ENCODE assay signal across 1 cellular context in the genomic region with DNA sequence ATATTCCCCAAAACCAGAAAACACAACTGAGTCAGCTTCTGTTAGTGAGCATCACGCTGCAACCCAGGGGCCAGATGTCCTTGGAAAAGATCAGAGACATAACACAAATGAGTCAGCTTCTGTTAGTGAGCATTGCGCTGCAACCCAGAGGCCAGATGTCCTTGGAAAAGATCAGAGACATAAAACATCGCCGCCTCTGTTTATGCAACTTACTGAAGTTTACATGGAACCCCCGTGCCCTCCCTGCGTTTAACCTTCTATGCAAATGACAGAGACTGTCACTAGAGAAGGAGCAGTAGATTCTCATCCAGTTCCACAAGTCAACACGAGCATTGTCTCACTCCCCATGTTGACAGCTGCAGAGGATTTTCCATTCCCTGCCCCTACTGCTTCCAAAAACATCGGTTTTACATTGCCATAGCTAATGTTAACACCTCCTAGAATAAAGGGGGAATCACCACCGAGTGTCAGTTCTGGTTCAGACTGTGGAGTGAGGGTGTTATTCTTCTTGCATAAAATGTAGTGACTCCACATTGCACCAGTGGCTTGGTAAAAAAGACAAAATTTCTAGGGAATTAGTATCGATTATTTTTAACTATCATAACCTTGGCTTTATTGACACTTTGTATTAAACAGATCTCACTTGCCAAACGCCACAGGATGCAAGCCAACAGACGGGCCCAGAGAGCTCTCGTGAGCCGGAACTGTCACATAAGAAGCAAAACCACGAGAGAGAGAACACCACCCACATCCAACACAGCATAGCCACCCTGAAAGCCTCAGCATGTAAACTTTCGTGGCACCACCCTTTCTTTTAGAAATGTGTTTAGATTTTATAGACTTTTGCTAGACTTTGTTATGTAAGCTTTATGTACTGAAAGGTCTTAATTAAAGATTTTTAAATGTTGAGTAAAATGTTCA.
A peak's percentile ranks its signal among the peaks of the same experiment; 100 is the strongest.
TF ChIP-seq lines count a peak whose summit lies in the region.

No MANE protein-coding gene starts in this region.

TF ChIP-seq in HepG2, 621 proteins besides CTCF, POLR2A, EP300 and RAD21 (continued from another document and continues in another):
- TF ChIP-seq, protein P1, sequence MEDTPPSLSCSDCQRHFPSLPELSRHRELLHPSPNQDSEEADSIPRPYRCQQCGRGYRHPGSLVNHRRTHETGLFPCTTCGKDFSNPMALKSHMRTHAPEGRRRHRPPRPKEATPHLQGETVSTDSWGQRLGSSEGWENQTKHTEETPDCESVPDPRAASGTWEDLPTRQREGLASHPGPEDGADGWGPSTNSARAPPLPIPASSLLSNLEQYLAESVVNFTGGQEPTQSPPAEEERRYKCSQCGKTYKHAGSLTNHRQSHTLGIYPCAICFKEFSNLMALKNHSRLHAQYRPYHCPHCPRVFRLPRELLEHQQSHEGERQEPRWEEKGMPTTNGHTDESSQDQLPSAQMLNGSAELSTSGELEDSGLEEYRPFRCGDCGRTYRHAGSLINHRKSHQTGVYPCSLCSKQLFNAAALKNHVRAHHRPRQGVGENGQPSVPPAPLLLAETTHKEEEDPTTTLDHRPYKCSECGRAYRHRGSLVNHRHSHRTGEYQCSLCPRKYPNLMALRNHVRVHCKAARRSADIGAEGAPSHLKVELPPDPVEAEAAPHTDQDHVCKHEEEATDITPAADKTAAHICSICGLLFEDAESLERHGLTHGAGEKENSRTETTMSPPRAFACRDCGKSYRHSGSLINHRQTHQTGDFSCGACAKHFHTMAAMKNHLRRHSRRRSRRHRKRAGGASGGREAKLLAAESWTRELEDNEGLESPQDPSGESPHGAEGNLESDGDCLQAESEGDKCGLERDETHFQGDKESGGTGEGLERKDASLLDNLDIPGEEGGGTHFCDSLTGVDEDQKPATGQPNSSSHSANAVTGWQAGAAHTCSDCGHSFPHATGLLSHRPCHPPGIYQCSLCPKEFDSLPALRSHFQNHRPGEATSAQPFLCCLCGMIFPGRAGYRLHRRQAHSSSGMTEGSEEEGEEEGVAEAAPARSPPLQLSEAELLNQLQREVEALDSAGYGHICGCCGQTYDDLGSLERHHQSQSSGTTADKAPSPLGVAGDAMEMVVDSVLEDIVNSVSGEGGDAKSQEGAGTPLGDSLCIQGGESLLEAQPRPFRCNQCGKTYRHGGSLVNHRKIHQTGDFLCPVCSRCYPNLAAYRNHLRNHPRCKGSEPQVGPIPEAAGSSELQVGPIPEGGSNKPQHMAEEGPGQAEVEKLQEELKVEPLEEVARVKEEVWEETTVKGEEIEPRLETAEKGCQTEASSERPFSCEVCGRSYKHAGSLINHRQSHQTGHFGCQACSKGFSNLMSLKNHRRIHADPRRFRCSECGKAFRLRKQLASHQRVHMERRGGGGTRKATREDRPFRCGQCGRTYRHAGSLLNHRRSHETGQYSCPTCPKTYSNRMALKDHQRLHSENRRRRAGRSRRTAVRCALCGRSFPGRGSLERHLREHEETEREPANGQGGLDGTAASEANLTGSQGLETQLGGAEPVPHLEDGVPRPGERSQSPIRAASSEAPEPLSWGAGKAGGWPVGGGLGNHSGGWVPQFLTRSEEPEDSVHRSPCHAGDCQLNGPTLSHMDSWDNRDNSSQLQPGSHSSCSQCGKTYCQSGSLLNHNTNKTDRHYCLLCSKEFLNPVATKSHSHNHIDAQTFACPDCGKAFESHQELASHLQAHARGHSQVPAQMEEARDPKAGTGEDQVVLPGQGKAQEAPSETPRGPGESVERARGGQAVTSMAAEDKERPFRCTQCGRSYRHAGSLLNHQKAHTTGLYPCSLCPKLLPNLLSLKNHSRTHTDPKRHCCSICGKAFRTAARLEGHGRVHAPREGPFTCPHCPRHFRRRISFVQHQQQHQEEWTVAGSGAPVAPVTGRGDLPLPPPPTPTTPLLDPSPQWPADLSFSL (CRISPR knock-in tag; IDR thresholded peaks at IDR 0.05) = peak; percentile 66
- no peak; the same call in 1 of the 2 replicates for TF ChIP-seq MIER2 (CRISPR knock-in tag; IDR thresholded peaks at IDR 0.05)
- no peak for TF ChIP-seq HES4 (CRISPR knock-in tag; IDR thresholded peaks at IDR 0.05; ENCODE audit: borderline replicate concordance)
- peak; percentile 94; the same call in 1 of the 2 replicates for TF ChIP-seq ZNF788 (CRISPR knock-in tag; IDR thresholded peaks at IDR 0.05; ENCODE audit: borderline replicate concordance)
- peak; percentile 91 for TF ChIP-seq SIX4 (CRISPR knock-in tag; IDR thresholded peaks at IDR 0.05)
- TF ChIP-seq, protein P2, sequence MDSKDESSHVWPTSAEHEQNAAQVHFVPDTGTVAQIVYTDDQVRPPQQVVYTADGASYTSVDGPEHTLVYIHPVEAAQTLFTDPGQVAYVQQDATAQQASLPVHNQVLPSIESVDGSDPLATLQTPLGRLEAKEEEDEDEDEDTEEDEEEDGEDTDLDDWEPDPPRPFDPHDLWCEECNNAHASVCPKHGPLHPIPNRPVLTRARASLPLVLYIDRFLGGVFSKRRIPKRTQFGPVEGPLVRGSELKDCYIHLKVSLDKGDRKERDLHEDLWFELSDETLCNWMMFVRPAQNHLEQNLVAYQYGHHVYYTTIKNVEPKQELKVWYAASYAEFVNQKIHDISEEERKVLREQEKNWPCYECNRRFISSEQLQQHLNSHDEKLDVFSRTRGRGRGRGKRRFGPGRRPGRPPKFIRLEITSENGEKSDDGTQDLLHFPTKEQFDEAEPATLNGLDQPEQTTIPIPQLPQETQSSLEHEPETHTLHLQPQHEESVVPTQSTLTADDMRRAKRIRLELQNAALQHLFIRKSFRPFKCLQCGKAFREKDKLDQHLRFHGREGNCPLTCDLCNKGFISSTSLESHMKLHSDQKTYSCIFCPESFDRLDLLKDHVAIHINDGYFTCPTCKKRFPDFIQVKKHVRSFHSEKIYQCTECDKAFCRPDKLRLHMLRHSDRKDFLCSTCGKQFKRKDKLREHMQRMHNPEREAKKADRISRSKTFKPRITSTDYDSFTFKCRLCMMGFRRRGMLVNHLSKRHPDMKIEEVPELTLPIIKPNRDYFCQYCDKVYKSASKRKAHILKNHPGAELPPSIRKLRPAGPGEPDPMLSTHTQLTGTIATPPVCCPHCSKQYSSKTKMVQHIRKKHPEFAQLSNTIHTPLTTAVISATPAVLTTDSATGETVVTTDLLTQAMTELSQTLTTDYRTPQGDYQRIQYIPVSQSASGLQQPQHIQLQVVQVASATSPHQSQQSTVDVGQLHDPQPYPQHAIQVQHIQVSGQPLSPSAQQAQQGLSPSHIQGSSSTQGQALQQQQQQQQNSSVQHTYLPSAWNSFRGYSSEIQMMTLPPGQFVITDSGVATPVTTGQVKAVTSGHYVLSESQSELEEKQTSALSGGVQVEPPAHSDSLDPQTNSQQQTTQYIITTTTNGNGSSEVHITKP (CRISPR knock-in tag; IDR thresholded peaks at IDR 0.05; ENCODE audit: low read depth) = peak; percentile 73
- TF ChIP-seq, protein P3, sequence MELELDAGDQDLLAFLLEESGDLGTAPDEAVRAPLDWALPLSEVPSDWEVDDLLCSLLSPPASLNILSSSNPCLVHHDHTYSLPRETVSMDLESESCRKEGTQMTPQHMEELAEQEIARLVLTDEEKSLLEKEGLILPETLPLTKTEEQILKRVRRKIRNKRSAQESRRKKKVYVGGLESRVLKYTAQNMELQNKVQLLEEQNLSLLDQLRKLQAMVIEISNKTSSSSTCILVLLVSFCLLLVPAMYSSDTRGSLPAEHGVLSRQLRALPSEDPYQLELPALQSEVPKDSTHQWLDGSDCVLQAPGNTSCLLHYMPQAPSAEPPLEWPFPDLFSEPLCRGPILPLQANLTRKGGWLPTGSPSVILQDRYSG (CRISPR knock-in tag; IDR thresholded peaks at IDR 0.05) = 0 out of 2 replicates have a peak, but pooled peaks have one; percentile 43
- TF ChIP-seq SAP130 (CRISPR knock-in tag; IDR thresholded peaks at IDR 0.05; ENCODE audit: low read depth) = peak; percentile 95
- TF ChIP-seq ZNF816 (CRISPR knock-in tag; IDR thresholded peaks at IDR 0.05; ENCODE audit: borderline replicate concordance) = peak; percentile 63; the same call in 1 of the 2 replicates
- TF ChIP-seq, protein P4, sequence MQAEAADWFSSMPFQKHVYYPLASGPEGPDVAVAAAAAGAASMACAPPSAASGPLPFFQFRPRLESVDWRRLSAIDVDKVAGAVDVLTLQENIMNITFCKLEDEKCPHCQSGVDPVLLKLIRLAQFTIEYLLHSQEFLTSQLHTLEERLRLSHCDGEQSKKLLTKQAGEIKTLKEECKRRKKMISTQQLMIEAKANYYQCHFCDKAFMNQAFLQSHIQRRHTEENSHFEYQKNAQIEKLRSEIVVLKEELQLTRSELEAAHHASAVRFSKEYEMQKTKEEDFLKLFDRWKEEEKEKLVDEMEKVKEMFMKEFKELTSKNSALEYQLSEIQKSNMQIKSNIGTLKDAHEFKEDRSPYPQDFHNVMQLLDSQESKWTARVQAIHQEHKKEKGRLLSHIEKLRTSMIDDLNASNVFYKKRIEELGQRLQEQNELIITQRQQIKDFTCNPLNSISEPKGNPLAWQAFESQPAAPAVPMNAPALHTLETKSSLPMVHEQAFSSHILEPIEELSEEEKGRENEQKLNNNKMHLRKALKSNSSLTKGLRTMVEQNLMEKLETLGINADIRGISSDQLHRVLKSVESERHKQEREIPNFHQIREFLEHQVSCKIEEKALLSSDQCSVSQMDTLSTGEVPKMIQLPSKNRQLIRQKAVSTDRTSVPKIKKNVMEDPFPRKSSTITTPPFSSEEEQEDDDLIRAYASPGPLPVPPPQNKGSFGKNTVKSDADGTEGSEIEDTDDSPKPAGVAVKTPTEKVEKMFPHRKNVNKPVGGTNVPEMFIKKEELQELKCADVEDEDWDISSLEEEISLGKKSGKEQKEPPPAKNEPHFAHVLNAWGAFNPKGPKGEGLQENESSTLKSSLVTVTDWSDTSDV (CRISPR knock-in tag; IDR thresholded peaks at IDR 0.05) = no peak
- TF ChIP-seq, protein P5, sequence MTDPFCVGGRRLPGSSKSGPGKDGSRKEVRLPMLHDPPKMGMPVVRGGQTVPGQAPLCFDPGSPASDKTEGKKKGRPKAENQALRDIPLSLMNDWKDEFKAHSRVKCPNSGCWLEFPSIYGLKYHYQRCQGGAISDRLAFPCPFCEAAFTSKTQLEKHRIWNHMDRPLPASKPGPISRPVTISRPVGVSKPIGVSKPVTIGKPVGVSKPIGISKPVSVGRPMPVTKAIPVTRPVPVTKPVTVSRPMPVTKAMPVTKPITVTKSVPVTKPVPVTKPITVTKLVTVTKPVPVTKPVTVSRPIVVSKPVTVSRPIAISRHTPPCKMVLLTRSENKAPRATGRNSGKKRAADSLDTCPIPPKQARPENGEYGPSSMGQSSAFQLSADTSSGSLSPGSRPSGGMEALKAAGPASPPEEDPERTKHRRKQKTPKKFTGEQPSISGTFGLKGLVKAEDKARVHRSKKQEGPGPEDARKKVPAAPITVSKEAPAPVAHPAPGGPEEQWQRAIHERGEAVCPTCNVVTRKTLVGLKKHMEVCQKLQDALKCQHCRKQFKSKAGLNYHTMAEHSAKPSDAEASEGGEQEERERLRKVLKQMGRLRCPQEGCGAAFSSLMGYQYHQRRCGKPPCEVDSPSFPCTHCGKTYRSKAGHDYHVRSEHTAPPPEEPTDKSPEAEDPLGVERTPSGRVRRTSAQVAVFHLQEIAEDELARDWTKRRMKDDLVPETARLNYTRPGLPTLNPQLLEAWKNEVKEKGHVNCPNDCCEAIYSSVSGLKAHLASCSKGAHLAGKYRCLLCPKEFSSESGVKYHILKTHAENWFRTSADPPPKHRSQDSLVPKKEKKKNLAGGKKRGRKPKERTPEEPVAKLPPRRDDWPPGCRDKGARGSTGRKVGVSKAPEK (CRISPR knock-in tag; IDR thresholded peaks at IDR 0.05; ENCODE audit: borderline replicate concordance) = no peak; the same call in 1 of the 2 replicates
- TF ChIP-seq PRMT3 (CRISPR knock-in tag; IDR thresholded peaks at IDR 0.05; ENCODE audit: borderline replicate concordance, low read depth) = no peak
- no peak for TF ChIP-seq TEAD2 (CRISPR knock-in tag; IDR thresholded peaks at IDR 0.05)
- TF ChIP-seq LCORL (IDR thresholded peaks at IDR 0.05) = no peak; the same call in 1 of the 2 replicates
- peak; percentile 81 for TF ChIP-seq LCORL (CRISPR knock-in tag; IDR thresholded peaks at IDR 0.05)
- TF ChIP-seq ZZZ3 (CRISPR knock-in tag; IDR thresholded peaks at IDR 0.05; ENCODE audit: borderline replicate concordance) = no peak
- TF ChIP-seq, protein P6, sequence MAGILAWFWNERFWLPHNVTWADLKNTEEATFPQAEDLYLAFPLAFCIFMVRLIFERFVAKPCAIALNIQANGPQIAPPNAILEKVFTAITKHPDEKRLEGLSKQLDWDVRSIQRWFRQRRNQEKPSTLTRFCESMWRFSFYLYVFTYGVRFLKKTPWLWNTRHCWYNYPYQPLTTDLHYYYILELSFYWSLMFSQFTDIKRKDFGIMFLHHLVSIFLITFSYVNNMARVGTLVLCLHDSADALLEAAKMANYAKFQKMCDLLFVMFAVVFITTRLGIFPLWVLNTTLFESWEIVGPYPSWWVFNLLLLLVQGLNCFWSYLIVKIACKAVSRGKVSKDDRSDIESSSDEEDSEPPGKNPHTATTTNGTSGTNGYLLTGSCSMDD (CRISPR knock-in tag; IDR thresholded peaks at IDR 0.05) = no peak
- TF ChIP-seq, protein P7, sequence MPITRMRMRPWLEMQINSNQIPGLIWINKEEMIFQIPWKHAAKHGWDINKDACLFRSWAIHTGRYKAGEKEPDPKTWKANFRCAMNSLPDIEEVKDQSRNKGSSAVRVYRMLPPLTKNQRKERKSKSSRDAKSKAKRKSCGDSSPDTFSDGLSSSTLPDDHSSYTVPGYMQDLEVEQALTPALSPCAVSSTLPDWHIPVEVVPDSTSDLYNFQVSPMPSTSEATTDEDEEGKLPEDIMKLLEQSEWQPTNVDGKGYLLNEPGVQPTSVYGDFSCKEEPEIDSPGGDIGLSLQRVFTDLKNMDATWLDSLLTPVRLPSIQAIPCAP (CRISPR knock-in tag; IDR thresholded peaks at IDR 0.05; ENCODE audit: low read depth) = no peak
- TF ChIP-seq ZNF234 (CRISPR knock-in tag; conservative IDR thresholded peaks at IDR 0.05) = no peak
- TF ChIP-seq MZF1 (CRISPR knock-in tag; IDR thresholded peaks at IDR 0.05; ENCODE audit: borderline replicate concordance) = no peak
- TF ChIP-seq ISX (CRISPR knock-in tag; conservative IDR thresholded peaks at IDR 0.05) = no peak
- 0 out of 2 replicates have a peak, but pooled peaks have one; percentile 40 for TF ChIP-seq ZNF775 (CRISPR knock-in tag; IDR thresholded peaks at IDR 0.05; ENCODE audit: borderline replicate concordance)
- TF ChIP-seq ZFP82 (CRISPR knock-in tag; IDR thresholded peaks at IDR 0.05; ENCODE audit: borderline replicate concordance) = no peak
- TF ChIP-seq HOXA9 (CRISPR knock-in tag; IDR thresholded peaks at IDR 0.05; ENCODE audit: borderline replicate concordance) = no peak
- TF ChIP-seq, protein P8, sequence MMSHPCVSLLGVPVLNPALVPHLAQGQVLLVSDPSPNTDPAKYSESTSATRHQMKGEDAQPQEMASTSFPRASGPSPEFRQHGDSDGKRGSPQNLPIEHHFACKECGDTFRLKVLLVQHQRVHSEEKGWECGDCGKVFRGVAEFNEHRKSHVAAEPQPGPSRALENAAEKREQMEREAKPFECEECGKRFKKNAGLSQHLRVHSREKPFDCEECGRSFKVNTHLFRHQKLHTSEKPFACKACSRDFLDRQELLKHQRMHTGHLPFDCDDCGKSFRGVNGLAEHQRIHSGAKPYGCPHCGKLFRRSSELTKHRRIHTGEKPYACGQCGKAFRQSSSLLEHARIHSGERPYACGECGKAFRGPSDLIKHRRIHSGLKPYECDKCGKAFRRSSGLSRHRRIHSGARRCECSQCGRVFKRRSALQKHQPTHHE (CRISPR knock-in tag; IDR thresholded peaks at IDR 0.05; ENCODE audit: borderline replicate concordance) = no peak; the same call in 1 of the 2 replicates
- no peak for TF ChIP-seq ZNF781 (CRISPR knock-in tag; IDR thresholded peaks at IDR 0.05; ENCODE audit: borderline replicate concordance, not compliant biosample characterization)
- TF ChIP-seq, protein P9, sequence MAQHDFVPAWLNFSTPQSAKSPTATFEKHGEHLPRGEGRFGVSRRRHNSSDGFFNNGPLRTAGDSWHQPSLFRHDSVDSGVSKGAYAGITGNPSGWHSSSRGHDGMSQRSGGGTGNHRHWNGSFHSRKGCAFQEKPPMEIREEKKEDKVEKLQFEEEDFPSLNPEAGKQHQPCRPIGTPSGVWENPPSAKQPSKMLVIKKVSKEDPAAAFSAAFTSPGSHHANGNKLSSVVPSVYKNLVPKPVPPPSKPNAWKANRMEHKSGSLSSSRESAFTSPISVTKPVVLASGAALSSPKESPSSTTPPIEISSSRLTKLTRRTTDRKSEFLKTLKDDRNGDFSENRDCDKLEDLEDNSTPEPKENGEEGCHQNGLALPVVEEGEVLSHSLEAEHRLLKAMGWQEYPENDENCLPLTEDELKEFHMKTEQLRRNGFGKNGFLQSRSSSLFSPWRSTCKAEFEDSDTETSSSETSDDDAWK (CRISPR knock-in tag; IDR thresholded peaks at IDR 0.05) = no peak
- TF ChIP-seq ZNF737 (CRISPR knock-in tag; IDR thresholded peaks at IDR 0.05; ENCODE audit: borderline replicate concordance) = no peak
